In the genomic region with DNA sequence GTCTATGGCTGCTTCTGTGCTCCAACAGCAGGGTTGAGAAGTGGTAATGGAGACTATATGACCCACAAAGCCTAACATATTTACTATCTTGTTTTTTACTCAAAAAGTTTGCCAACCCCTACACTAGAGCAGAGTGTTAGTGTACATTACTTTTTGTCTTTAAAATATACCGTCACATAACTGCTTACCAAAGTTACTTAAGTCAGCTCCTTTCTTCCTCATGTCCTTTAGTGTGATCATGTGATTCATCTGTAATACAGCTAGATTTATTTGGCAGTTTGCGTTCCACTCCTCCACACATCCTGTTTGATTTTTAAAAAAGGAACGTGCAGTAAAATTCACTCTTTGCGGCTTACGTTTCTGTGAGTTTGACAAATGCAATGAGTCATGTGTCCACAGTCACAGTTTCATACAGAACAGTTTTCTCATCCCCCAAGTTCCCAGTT, we compare ENCODE assay signal across 8 cellular contexts.
A peak's percentile ranks its signal among the peaks of the same experiment; 100 is the strongest.
DNase-seq lines count a peak whose midpoint lies in the region; ATAC-seq and TF ChIP-seq lines count a peak whose summit lies in the region.

No MANE protein-coding gene starts in this region.

- intact Hi-C loops in heart right ventricle (cut with DNase I) = no loop called here
- intact Hi-C loops in cardiac septum (cut with DNase I) = no loop called here
- intact Hi-C loops in spleen (cut with DNase I; ENCODE audit: low total_unique reads) = no loop called here

- H3K4me1 ChIP-seq in heart right ventricle = peaks cover 0 to 22% (median 0%) of the 10 kb centered on the region in 9 donors
- H3K4me1 ChIP-seq in spleen = peaks cover 0 to 23% (median 7%) of the 10 kb centered on the region in 6 donors

- H3K27me3 ChIP-seq in heart right ventricle (no peaks in the 10 kb centered on the region), spleen (replicated peaks in 1 of 7) (no peaks in the 10 kb centered on the region)

- DNase-seq in heart right ventricle = no peak
- DNase-seq in cardiac septum (ENCODE audit: low spot score) = no peak
- DNase-seq in SW480 (ENCODE audit: low spot score) = peak; percentile 25
- no peak for DNase-seq in spleen
- DNase-seq in GF-D8 (lab: John Stamatoyannopoulos, UW) = no peak
- DNase-seq in NCI-H1694 (lab: John Stamatoyannopoulos, UW) = no peak

- ATAC-seq in heart right ventricle = peak in 7 of 8 donors; percentile 34 to 71 (median 58)
- ATAC-seq in HG03064 (IDR thresholded peaks at IDR 0.05; ENCODE audit: low read depth, unreplicated experiment) = peak; percentile 75
- ATAC-seq in esophagus mucosa = peak; percentile 67

- no peaks in the 10 kb centered on the region for H3K36me3 ChIP-seq in heart right ventricle
- no peaks in the 10 kb centered on the region for H3K36me3 ChIP-seq in spleen

- peak overlapping the region in 1 of 10 donors; percentile 16 for H3K4me3 ChIP-seq in heart right ventricle
- H3K4me3 ChIP-seq in spleen = peak overlapping the region in 1 of 8 donors; percentile 1

- H3K9me3 ChIP-seq in heart right ventricle (no peaks in the 10 kb centered on the region), spleen (no peaks in the 10 kb centered on the region)

- peak overlapping the region in 1 of 10 donors; percentile 84 for H3K27ac ChIP-seq in heart right ventricle
- H3K27ac ChIP-seq in spleen = peak overlapping the region in 6 of 8 donors; percentile 1 to 52 (median 40)

- TF ChIP-seq POLR2A in spleen (IDR thresholded peaks at IDR 0.05) = no peak

- WGBS in heart right ventricle, 2 donors = 37 to 55% methylated on average over 5 of the region's 5 CpGs
- WGBS in spleen, 5 donors = 3 to 15% (median 11%) methylated on average over 5 of the region's 5 CpGs

- TF ChIP-seq CTCF in heart right ventricle (IDR thresholded peaks at IDR 0.05) = no peak
- no peak for TF ChIP-seq CTCF in spleen (IDR thresholded peaks at IDR 0.05 in 8 of 11, conservative IDR thresholded peaks at IDR 0.05 in 3 of 11)
